14 cellular contexts compared by ENCODE assay signal in the genomic region with DNA sequence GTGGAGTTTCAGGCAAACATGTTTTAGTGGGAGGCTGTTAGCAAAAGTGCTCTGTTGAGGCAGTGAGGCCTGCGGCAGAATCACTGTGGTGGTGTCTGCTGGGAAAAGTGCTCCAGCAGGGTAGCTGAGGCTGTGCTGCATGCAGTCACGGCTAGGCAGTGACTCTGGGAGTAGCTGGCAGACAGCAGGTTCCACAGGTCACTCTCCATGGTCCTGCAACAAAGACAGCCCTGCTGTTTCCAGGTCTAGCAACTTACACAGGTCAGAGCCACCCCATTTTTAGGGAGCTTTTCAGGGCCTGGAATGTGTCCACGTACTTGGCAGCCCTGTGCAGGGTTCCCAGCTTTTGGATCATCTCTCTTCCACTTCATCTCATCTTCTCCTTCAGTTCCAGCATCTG.
A peak's percentile ranks its signal among the peaks of the same experiment; 100 is the strongest.
DNase-seq lines count a peak whose midpoint lies in the region; ATAC-seq, FAIRE-seq and TF ChIP-seq lines count a peak whose summit lies in the region.
"Had no signal": no experiment of that assay in that cellular context is flagged by ENCODE, and none has a peak within 500 bp of the region (broad histone marks: within the 10 kb centered on the region; RNA-seq: fewer than 3 reads in every experiment).

No MANE protein-coding gene starts in this region.

- POLR2A ChIA-PET in WTC11 (lab: Charles Lee): no interaction called here

- peaks cover 19% of the 10 kb centered on the region for H3K9me3 Mint-ChIP-seq in WTC11

- no peak for TF ChIP-seq CTCF in cardiac muscle cell (IDR thresholded peaks at IDR 0.05; ENCODE audit: low read depth, low read length)
- no peak for TF ChIP-seq CTCF in WTC11 (IDR thresholded peaks at IDR 0.05)

- H3K27ac Mint-ChIP-seq in WTC11: no peak overlapping the region

- no peaks in the 10 kb centered on the region for H3K27me3 ChIP-seq in cardiac muscle cell
- H3K27me3 ChIP-seq: stomach had no signal

- H3K36me3 Mint-ChIP-seq in WTC11: peaks cover 8% of the 10 kb centered on the region; the same call in 1 of the 2 replicates

- intact Hi-C loops in cardiac septum (cut with DNase I): no loop called here

- no peak overlapping the region for H3K4me3 Mint-ChIP-seq in WTC11
- H3K4me3 Mint-ChIP-seq: neural crest cell had no signal

- H3K27me3 Mint-ChIP-seq in WTC11 (ENCODE audit: low read depth): no peaks in the 10 kb centered on the region

- peak; percentile 13 for FAIRE-seq in urothelium cell line (lab: Jason Lieb, UNC)

- H3K4me1 ChIP-seq in cardiac muscle cell (ENCODE audit: low read depth): no peaks in the 10 kb centered on the region
- H3K4me1 ChIP-seq: stomach had no signal

- peak; percentile 8 to 82 for DNase-seq in cardiac muscle cell (ENCODE audit: low read depth in 1 of 2, low spot score in 1 of 2)
- DNase-seq in cardiac septum (ENCODE audit: low spot score): no peak
- peak; percentile 47 for DNase-seq in WTC11 (ENCODE audit: low spot score)
- DNase-seq in iPS DF 4.7 (ENCODE audit: extremely low read depth, low spot score): peak; percentile 14
- DNase-seq in urothelium cell line (ENCODE audit: low spot score): peak; percentile 33
- DNase-seq in SKM-1 treated with dmso at 0.1 percent for 144 hours (lab: John Stamatoyannopoulos, UW; ENCODE audit: unreplicated experiment): no peak
- DNase-seq: GOT3, NCI-H1105 treated with DMSO at 0.1 percent for 48 hours, stomach had no signal

- CTCF ChIA-PET in WTC11 (lab: Charles Lee): interaction anchor here (1.2 kb wide), 1 partner anchor 100 kb away, joined by 3 read pairs; no protein-coding TSS in a partner anchor

- no peaks in the 10 kb centered on the region for H3K36me3 ChIP-seq in cardiac muscle cell
- H3K36me3 ChIP-seq: stomach had no signal

- ATAC-seq in WTC11 (peak; percentile 99), HG02678 (IDR thresholded peaks at IDR 0.05; ENCODE audit: unreplicated experiment) (no peak), HG03469 (IDR thresholded peaks at IDR 0.05; ENCODE audit: unreplicated experiment) (no peak)

- no peak overlapping the region for H3K4me3 ChIP-seq in cardiac muscle cell
- H3K4me3 ChIP-seq: coronary artery, stomach had no signal

- no peaks in the 10 kb centered on the region for H3K9me3 ChIP-seq in cardiac muscle cell (ENCODE audit: low read depth)

- no peaks in the 10 kb centered on the region for H3K4me1 Mint-ChIP-seq in WTC11
- H3K4me1 Mint-ChIP-seq: neural crest cell had no signal

- no peak overlapping the region for H3K27ac ChIP-seq in cardiac muscle cell
- H3K27ac ChIP-seq: coronary artery, stomach, VCaP had no signal

TF ChIP-seq in WTC11, 78 proteins besides CTCF, POLR2A, EP300 and RAD21 (continues in another document):
- TF ChIP-seq SMAD3 (CRISPR knock-in tag; IDR thresholded peaks at IDR 0.05; ENCODE audit: borderline replicate concordance) (no peak), NR1H2 (CRISPR knock-in tag; IDR thresholded peaks at IDR 0.05) (no peak), NR3C1 (CRISPR knock-in tag; conservative IDR thresholded peaks at IDR 0.05; ENCODE audit: low read depth) (no peak), IRF2 (CRISPR knock-in tag; IDR thresholded peaks at IDR 0.05; ENCODE audit: borderline replicate concordance, low read depth) (no peak), ZNF138 (CRISPR knock-in tag; conservative IDR thresholded peaks at IDR 0.05) (no peak), JUN (CRISPR knock-in tag; IDR thresholded peaks at IDR 0.05) (no peak), NFYB (CRISPR knock-in tag; conservative IDR thresholded peaks at IDR 0.05; ENCODE audit: low read depth) (no peak), TEAD4 (CRISPR knock-in tag; IDR thresholded peaks at IDR 0.05) (no peak), ZNF423 (CRISPR knock-in tag; IDR thresholded peaks at IDR 0.05) (no peak), RORB (CRISPR knock-in tag; IDR thresholded peaks at IDR 0.05) (no peak), TEAD1 (CRISPR knock-in tag; IDR thresholded peaks at IDR 0.05) (no peak)
- TF ChIP-seq, protein P1, sequence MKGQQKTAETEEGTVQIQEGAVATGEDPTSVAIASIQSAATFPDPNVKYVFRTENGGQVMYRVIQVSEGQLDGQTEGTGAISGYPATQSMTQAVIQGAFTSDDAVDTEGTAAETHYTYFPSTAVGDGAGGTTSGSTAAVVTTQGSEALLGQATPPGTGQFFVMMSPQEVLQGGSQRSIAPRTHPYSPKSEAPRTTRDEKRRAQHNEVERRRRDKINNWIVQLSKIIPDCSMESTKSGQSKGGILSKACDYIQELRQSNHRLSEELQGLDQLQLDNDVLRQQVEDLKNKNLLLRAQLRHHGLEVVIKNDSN (CRISPR knock-in tag; IDR thresholded peaks at IDR 0.05): no peak
- TF ChIP-seq, protein P2, sequence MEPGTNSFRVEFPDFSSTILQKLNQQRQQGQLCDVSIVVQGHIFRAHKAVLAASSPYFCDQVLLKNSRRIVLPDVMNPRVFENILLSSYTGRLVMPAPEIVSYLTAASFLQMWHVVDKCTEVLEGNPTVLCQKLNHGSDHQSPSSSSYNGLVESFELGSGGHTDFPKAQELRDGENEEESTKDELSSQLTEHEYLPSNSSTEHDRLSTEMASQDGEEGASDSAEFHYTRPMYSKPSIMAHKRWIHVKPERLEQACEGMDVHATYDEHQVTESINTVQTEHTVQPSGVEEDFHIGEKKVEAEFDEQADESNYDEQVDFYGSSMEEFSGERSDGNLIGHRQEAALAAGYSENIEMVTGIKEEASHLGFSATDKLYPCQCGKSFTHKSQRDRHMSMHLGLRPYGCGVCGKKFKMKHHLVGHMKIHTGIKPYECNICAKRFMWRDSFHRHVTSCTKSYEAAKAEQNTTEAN (CRISPR knock-in tag; IDR thresholded peaks at IDR 0.05): no peak
- TF ChIP-seq, protein P3, sequence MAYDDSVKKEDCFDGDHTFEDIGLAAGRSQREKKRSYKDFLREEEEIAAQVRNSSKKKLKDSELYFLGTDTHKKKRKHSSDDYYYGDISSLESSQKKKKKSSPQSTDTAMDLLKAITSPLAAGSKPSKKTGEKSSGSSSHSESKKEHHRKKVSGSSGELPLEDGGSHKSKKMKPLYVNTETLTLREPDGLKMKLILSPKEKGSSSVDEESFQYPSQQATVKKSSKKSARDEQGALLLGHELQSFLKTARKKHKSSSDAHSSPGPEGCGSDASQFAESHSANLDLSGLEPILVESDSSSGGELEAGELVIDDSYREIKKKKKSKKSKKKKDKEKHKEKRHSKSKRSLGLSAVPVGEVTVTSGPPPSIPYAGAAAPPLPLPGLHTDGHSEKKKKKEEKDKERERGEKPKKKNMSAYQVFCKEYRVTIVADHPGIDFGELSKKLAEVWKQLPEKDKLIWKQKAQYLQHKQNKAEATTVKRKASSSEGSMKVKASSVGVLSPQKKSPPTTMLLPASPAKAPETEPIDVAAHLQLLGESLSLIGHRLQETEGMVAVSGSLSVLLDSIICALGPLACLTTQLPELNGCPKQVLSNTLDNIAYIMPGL (CRISPR knock-in tag; IDR thresholded peaks at IDR 0.05): no peak
- TF ChIP-seq, protein P4, sequence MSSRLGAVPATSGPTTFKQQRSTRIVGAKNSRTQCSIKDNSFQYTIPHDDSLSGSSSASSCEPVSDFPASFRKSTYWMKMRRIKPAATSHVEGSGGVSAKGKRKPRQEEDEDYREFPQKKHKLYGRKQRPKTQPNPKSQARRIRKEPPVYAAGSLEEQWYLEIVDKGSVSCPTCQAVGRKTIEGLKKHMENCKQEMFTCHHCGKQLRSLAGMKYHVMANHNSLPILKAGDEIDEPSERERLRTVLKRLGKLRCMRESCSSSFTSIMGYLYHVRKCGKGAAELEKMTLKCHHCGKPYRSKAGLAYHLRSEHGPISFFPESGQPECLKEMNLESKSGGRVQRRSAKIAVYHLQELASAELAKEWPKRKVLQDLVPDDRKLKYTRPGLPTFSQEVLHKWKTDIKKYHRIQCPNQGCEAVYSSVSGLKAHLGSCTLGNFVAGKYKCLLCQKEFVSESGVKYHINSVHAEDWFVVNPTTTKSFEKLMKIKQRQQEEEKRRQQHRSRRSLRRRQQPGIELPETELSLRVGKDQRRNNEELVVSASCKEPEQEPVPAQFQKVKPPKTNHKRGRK (CRISPR knock-in tag; IDR thresholded peaks at IDR 0.05; ENCODE audit: borderline replicate concordance): no peak
- TF ChIP-seq, protein P5, sequence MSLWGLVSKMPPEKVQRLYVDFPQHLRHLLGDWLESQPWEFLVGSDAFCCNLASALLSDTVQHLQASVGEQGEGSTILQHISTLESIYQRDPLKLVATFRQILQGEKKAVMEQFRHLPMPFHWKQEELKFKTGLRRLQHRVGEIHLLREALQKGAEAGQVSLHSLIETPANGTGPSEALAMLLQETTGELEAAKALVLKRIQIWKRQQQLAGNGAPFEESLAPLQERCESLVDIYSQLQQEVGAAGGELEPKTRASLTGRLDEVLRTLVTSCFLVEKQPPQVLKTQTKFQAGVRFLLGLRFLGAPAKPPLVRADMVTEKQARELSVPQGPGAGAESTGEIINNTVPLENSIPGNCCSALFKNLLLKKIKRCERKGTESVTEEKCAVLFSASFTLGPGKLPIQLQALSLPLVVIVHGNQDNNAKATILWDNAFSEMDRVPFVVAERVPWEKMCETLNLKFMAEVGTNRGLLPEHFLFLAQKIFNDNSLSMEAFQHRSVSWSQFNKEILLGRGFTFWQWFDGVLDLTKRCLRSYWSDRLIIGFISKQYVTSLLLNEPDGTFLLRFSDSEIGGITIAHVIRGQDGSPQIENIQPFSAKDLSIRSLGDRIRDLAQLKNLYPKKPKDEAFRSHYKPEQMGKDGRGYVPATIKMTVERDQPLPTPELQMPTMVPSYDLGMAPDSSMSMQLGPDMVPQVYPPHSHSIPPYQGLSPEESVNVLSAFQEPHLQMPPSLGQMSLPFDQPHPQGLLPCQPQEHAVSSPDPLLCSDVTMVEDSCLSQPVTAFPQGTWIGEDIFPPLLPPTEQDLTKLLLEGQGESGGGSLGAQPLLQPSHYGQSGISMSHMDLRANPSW (CRISPR knock-in tag; conservative IDR thresholded peaks at IDR 0.05; ENCODE audit: low read depth): no peak

Comparison
In these comparisons a context has a peak if more than half of its experiments do, and no peak if none do; other contexts are left out.
1. DNase-seq: peak in cardiac muscle cell (2 of 2), WTC11 (single experiment), iPS DF 4.7 (single experiment) and urothelium cell line (single experiment); none in cardiac septum (single experiment) and SKM-1 treated with dmso at 0.1 percent for 144 hours (single experiment).